In genomic region chr4:65999518-65999871, GRCh38 we compare ENCODE assay signal across 17 cellular contexts.
DNase-seq lines count a peak whose midpoint lies in the region; ATAC-seq, FAIRE-seq and TF ChIP-seq lines count a peak whose summit lies in the region.
"Had no signal": no experiment of that assay in that cellular context is flagged by ENCODE, and none has a peak within 500 bp of the region (broad histone marks: within the 10 kb centered on the region; RNA-seq: fewer than 3 reads in every experiment).

No MANE protein-coding gene starts in this region.

- H3K27me3 ChIP-seq in HepG2 (ENCODE audit: control insufficient read depth in 1 of 2, insufficient read depth in 2 of 2, low read length in 2 of 2) (no peaks in the 10 kb centered on the region), right lobe of liver (no peaks in the 10 kb centered on the region)

- peak overlapping the region; percentile 87 for H3K9ac ChIP-seq in HepG2 (ENCODE audit: insufficient read depth, low read depth, low read length)

- H4K20me1 ChIP-seq in HepG2 (ENCODE audit: insufficient read depth, low read length) = no peaks in the 10 kb centered on the region; the same call in 1 of the 2 replicates

- H3K4me3 ChIP-seq in HepG2 (replicated peaks in 1 of 3; ENCODE audit: insufficient read depth in 1 of 3, low read depth in 2 of 3, low read length in 3 of 3) (peak overlapping the region; percentile 69 to 88 (median 69)), right lobe of liver (no peak overlapping the region), fibroblast of villous mesenchyme (ENCODE audit: low read depth, low read length) (peak overlapping the region; percentile 58)
- H3K4me3 ChIP-seq: left ventricle myocardium inferior had no signal

- intact Hi-C loops in HepG2 (cut with micrococcal nuclease; ENCODE audit: unreplicated experiment) = no loop called here
- intact Hi-C loops in right lobe of liver (cut with DNase I) = no loop called here

- no TSS peak for BruUV-seq in HepG2 (replicated peaks; lab: Mats Ljungman, UMichigan)

- TF ChIP-seq CTCF in HepG2 (CRISPR knock-in tag; IDR thresholded peaks at IDR 0.05) (no peak), right lobe of liver (IDR thresholded peaks at IDR 0.05) (no peak), fibroblast of villous mesenchyme (IDR thresholded peaks at IDR 0.05; ENCODE audit: insufficient read depth, low read depth, low read length) (no peak)

- TF ChIP-seq EP300 in HepG2 (IDR thresholded peaks at IDR 0.05; ENCODE audit: low read depth in 2 of 2, low read length in 2 of 2) (no peak), HepG2 (CRISPR knock-in tag; IDR thresholded peaks at IDR 0.05; ENCODE audit: borderline replicate concordance) (no peak)

- no peak for TF ChIP-seq RAD21 in HepG2 (CRISPR knock-in tag; IDR thresholded peaks at IDR 0.05)

- CTCF ChIA-PET in HepG2 (lab: Yijun Ruan, JAX; ENCODE audit: low intra/inter-chr PET ratio, low total read pairs) = no interaction called here

- 0 out of 2 replicates have a peak, but pooled peaks cover 4% of the 10 kb centered on the region for H3K4me1 ChIP-seq in HepG2 (ENCODE audit: insufficient read depth, low read length)
- H3K4me1 ChIP-seq in right lobe of liver = no peaks in the 10 kb centered on the region
- H3K4me1 ChIP-seq: left ventricle myocardium inferior had no signal

- in situ Hi-C loops in HepG2 (cut with HindIII; ENCODE audit: extremely low pct_ligation_motif_present, low pct_unique_long_range_greater_than_20kb) = no loop called here

- DNase-seq in HepG2 (ENCODE audit: low spot score) (no peak), right lobe of liver (no peak), NCI-H748 treated with DMSO at 0.1 percent for 48 hours (lab: John Stamatoyannopoulos, UW) (peak; percentile 26), fibroblast of villous mesenchyme (ENCODE audit: low read depth) (peak; percentile 9), urothelium cell line (ENCODE audit: low spot score) (peak; percentile 16), NOMO-1 treated with dmso at 0.1 percent for 144 hours (lab: John Stamatoyannopoulos, UW; ENCODE audit: unreplicated experiment) (no peak), mesenteric fat pad (ENCODE audit: low spot score) (no peak)
- DNase-seq: activated CD4-positive, alpha-beta T cell treated with anti-CD3 and anti-CD28 coated beads for 48 hours; activated CD8-positive, alpha-beta memory T cell treated with anti-CD3 and anti-CD28 coated beads, Interleukin-2, amount 50 U/mL, for 4 hours; activated effector memory CD4-positive, alpha-beta T cell treated with anti-CD3 and anti-CD28 coated beads, Interleukin-2, amount 50 U/mL, for 16 hours; CD4-positive, alpha-beta memory T cell; central memory CD4-positive, alpha-beta T cell; left ventricle myocardium inferior; NCI-H524 treated with DMSO at 0.1 percent for 48 hours; stimulated activated CD4-positive, alpha-beta T cell treated with anti-CD3 and anti-CD28 coated beads, Interleukin-2, amount 100 ng/mL, for 48 hours had no signal

- TF ChIP-seq POLR2A in HepG2 (IDR thresholded peaks at IDR 0.05; ENCODE audit: insufficient read depth in 1 of 2, low read depth in 2 of 2, low read length in 2 of 2) (no peak), right lobe of liver (IDR thresholded peaks at IDR 0.05) (no peak)

- FAIRE-seq in HepG2 (lab: Jason Lieb, UNC) (no peak), urothelium cell line (lab: Jason Lieb, UNC) (no peak)

- H3K9me3 ChIP-seq in HepG2 (ENCODE audit: low read length) (no peaks in the 10 kb centered on the region), right lobe of liver (no peaks in the 10 kb centered on the region)

- POLR2A ChIA-PET in HepG2 (lab: Yijun Ruan, JAX) = interaction anchor here (1.4 to 2.0 kb wide), 3 partner anchors 8 to 16 kb away, joined by 3 to 13 read pairs (median 5); no protein-coding TSS in a partner anchor

- no peak overlapping the region for H2AFZ ChIP-seq in HepG2 (ENCODE audit: low read length)

- ATAC-seq in HepG2 = peak; percentile 78
- ATAC-seq in right lobe of liver = no peak
- ATAC-seq in GM19463 (IDR thresholded peaks at IDR 0.05; ENCODE audit: unreplicated experiment) = no peak
- ATAC-seq: esophagus mucosa had no signal

- peak overlapping the region; percentile 95 for H3K27ac ChIP-seq in HepG2 (ENCODE audit: extremely low read length, insufficient read depth, low read length)
- no peak overlapping the region for H3K27ac ChIP-seq in right lobe of liver
- H3K27ac ChIP-seq: left ventricle myocardium inferior had no signal

- WGBS in HepG2 (ENCODE audit: low lambda C conversion rate) = 3% methylated on average over 1 of the region's 1 CpG
- 58% methylated on average over 1 of the region's 1 CpG for WGBS in right lobe of liver (ENCODE audit: insufficient coverage, low coverage, low lambda C conversion rate, missing lambda C conversion rate)

- H3K4me2 ChIP-seq in HepG2 (ENCODE audit: low read depth, low read length) = peak overlapping the region; percentile 61

- H3K36me3 ChIP-seq in HepG2 (replicated peaks in 1 of 2; ENCODE audit: control insufficient read depth in 1 of 2, insufficient read depth in 2 of 2, low read length in 2 of 2) = no peaks in the 10 kb centered on the region
- no peaks in the 10 kb centered on the region for H3K36me3 ChIP-seq in right lobe of liver
- H3K36me3 ChIP-seq: left ventricle myocardium inferior had no signal

- H3K79me2 ChIP-seq in HepG2 (ENCODE audit: insufficient read depth, low read length) = peaks cover 46% of the 10 kb centered on the region

TF ChIP-seq in HepG2, 621 proteins besides CTCF, POLR2A, EP300 and RAD21:
- TF ChIP-seq SKI (IDR thresholded peaks at IDR 0.05; ENCODE audit: partially characterized antibody) (no peak), ZNF670 (CRISPR knock-in tag; IDR thresholded peaks at IDR 0.05; ENCODE audit: borderline replicate concordance) (no peak), MYC (CRISPR knock-in tag; IDR thresholded peaks at IDR 0.05; ENCODE audit: borderline replicate concordance) (no peak), ZNF354B (CRISPR knock-in tag; IDR thresholded peaks at IDR 0.05) (no peak), ZNF317 (CRISPR knock-in tag; IDR thresholded peaks at IDR 0.05) (no peak), ZFY (CRISPR knock-in tag; IDR thresholded peaks at IDR 0.05) (no peak), ZSCAN31 (CRISPR knock-in tag; IDR thresholded peaks at IDR 0.05; ENCODE audit: low read depth) (no peak), GTF2F1 (IDR thresholded peaks at IDR 0.05; ENCODE audit: low read length) (no peak), ZBTB1 (CRISPR knock-in tag; IDR thresholded peaks at IDR 0.05; ENCODE audit: borderline replicate concordance) (no peak), HNRNPLL (IDR thresholded peaks at IDR 0.05; ENCODE audit: low read depth, low read length, poor library complexity, severe bottlenecking) (no peak), BHLHE40 (IDR thresholded peaks at IDR 0.05; ENCODE audit: low read length) (no peak)
- TF ChIP-seq, protein P1, sequence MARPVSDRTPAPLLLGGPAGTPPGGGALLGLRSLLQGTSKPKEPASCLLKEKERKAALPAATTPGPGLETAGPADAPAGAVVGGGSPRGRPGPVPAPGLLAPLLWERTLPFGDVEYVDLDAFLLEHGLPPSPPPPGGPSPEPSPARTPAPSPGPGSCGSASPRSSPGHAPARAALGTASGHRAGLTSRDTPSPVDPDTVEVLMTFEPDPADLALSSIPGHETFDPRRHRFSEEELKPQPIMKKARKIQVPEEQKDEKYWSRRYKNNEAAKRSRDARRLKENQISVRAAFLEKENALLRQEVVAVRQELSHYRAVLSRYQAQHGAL (CRISPR knock-in tag; IDR thresholded peaks at IDR 0.05; ENCODE audit: not compliant biosample characterization) = no peak
- TF ChIP-seq, protein P2, sequence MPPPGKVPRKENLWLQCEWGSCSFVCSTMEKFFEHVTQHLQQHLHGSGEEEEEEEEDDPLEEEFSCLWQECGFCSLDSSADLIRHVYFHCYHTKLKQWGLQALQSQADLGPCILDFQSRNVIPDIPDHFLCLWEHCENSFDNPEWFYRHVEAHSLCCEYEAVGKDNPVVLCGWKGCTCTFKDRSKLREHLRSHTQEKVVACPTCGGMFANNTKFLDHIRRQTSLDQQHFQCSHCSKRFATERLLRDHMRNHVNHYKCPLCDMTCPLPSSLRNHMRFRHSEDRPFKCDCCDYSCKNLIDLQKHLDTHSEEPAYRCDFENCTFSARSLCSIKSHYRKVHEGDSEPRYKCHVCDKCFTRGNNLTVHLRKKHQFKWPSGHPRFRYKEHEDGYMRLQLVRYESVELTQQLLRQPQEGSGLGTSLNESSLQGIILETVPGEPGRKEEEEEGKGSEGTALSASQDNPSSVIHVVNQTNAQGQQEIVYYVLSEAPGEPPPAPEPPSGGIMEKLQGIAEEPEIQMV (CRISPR knock-in tag; IDR thresholded peaks at IDR 0.05; ENCODE audit: low read depth) = no peak

Comparison
In these comparisons a context has a peak if more than half of its experiments do, and no peak if none do; other contexts are left out.
1. H3K4me3 ChIP-seq: peak in HepG2 (3 of 3) and fibroblast of villous mesenchyme (single experiment); none in right lobe of liver (0 of 3).
2. DNase-seq: peak in NCI-H748 treated with DMSO at 0.1 percent for 48 hours (single experiment), fibroblast of villous mesenchyme (single experiment) and urothelium cell line (single experiment); none in HepG2 (single experiment), right lobe of liver (0 of 3), NOMO-1 treated with dmso at 0.1 percent for 144 hours (single experiment) and mesenteric fat pad (single experiment).